In genomic region chr2:214104967-214105366, GRCh38 we compare ENCODE assay signal across 21 cellular contexts.
"Had no signal": no experiment of that assay in that cellular context is flagged by ENCODE, and none has a peak within 500 bp of the region (broad histone marks: within the 10 kb centered on the region; RNA-seq: fewer than 3 reads in every experiment).

No MANE protein-coding gene starts in this region.

- H3K9me3 ChIP-seq: colonic mucosa, esophagus muscularis mucosa, sigmoid colon, thyroid gland had no signal

- H3K27ac ChIP-seq: colonic mucosa, esophagus muscularis mucosa, foreskin keratinocyte, gastroesophageal sphincter, heart left ventricle, psoas muscle, sigmoid colon, stomach, thyroid gland had no signal

- H3K4me1 ChIP-seq: colonic mucosa, esophagus muscularis mucosa, foreskin keratinocyte, gastroesophageal sphincter, heart left ventricle, psoas muscle, sigmoid colon, stomach, thyroid gland had no signal

- H3K4me3 ChIP-seq: colonic mucosa, esophagus muscularis mucosa, gastroesophageal sphincter, heart left ventricle, psoas muscle, sigmoid colon, stomach, thyroid gland had no signal

- ATAC-seq: gastroesophageal sphincter; heart left ventricle; naive thymus-derived CD4-positive, alpha-beta T cell; psoas muscle; right cardiac atrium had no signal

- H3K36me3 ChIP-seq: colonic mucosa, esophagus muscularis mucosa, gastroesophageal sphincter, heart left ventricle, sigmoid colon, stomach, thyroid gland had no signal

- DNase-seq: colonic mucosa; effector CD8-positive, alpha-beta T cell; endodermal cell; foreskin keratinocyte; heart left ventricle; hippocampal formation; mesendoderm; midbrain; naive thymus-derived CD4-positive, alpha-beta T cell; nucleus accumbens; posterior cingulate gyrus; psoas muscle; right cardiac atrium; sigmoid colon; stimulated activated CD4-positive, alpha-beta T cell treated with anti-CD3 and anti-CD28 coated beads, Interleukin-2, amount 100 ng/mL, for 24 hours; stimulated activated CD4-positive, alpha-beta T cell treated with anti-CD3 and anti-CD28 coated beads, Interleukin-4, amount 100 ng/mL, for 24 hours; stimulated activated naive CD4-positive, alpha-beta T cell treated with Interleukin-2 at 50 U/mL for 16 hours; stomach; thyroid gland had no signal

- H3K27me3 ChIP-seq: colonic mucosa, esophagus muscularis mucosa, foreskin keratinocyte, gastroesophageal sphincter, heart left ventricle, sigmoid colon, stomach, thyroid gland had no signal
